10 cellular contexts compared by ENCODE assay signal in genomic region chr17:40309938-40310510, GRCh38. TPM values are rescaled to one million over a fixed set of nuclear protein-coding genes. Genes with fewer than 3 reads are reported as not detected.
DNase-seq lines count a peak whose midpoint lies in the region; ATAC-seq and TF ChIP-seq lines count a peak whose summit lies in the region.
"Had no signal": no experiment of that assay in that cellular context is flagged by ENCODE, and none has a peak within 500 bp of the region (broad histone marks: within the 10 kb centered on the region; RNA-seq: fewer than 3 reads in every experiment).

No MANE protein-coding gene starts in this region.

- no peak overlapping the region for H3K27ac ChIP-seq in CD4-positive, CD25-positive, alpha-beta regulatory T cell (ENCODE audit: insufficient read depth, low read length, poor library complexity, severe bottlenecking)
- no peak overlapping the region for H3K27ac ChIP-seq in osteoblast (ENCODE audit: low read depth, low read length)

- H3K9me3 ChIP-seq in CD4-positive, CD25-positive, alpha-beta regulatory T cell (ENCODE audit: control insufficient read depth in 2 of 2, low read length in 2 of 2): no peaks in the 10 kb centered on the region
- H3K9me3 ChIP-seq in Loucy (ENCODE audit: insufficient read depth, low read depth, low read length) (no peaks in the 10 kb centered on the region), endocrine pancreas (ENCODE audit: control insufficient read depth, low read length) (no peaks in the 10 kb centered on the region), osteoblast (ENCODE audit: low read depth, low read length) (no peaks in the 10 kb centered on the region)
- H3K9me3 ChIP-seq: pancreas had no signal

- no peaks in the 10 kb centered on the region for H3K27me3 ChIP-seq in CD4-positive, CD25-positive, alpha-beta regulatory T cell (ENCODE audit: control insufficient read depth, insufficient read depth, low read length)
- H3K27me3 ChIP-seq in Loucy (ENCODE audit: insufficient read depth, low read length, poor library complexity, severe bottlenecking): no peaks in the 10 kb centered on the region
- no peaks in the 10 kb centered on the region for H3K27me3 ChIP-seq in endocrine pancreas (ENCODE audit: control insufficient read depth, insufficient read depth, low read length)
- no peaks in the 10 kb centered on the region for H3K27me3 ChIP-seq in osteoblast (ENCODE audit: insufficient read depth, low read length)
- H3K27me3 ChIP-seq: pancreas had no signal

- H3K36me3 ChIP-seq in CD4-positive, CD25-positive, alpha-beta regulatory T cell (ENCODE audit: control insufficient read depth, insufficient read depth, low read length): no peaks in the 10 kb centered on the region
- H3K36me3 ChIP-seq in Loucy (ENCODE audit: insufficient read depth, low read length) (no peaks in the 10 kb centered on the region), endocrine pancreas (ENCODE audit: control insufficient read depth, insufficient read depth, low read length) (no peaks in the 10 kb centered on the region), osteoblast (ENCODE audit: insufficient read depth, low read length) (no peaks in the 10 kb centered on the region)
- H3K36me3 ChIP-seq: pancreas had no signal

- no peaks in the 10 kb centered on the region for H3K9me2 ChIP-seq in Loucy (replicated peaks; ENCODE audit: low read depth, low read length)

- H4K20me1 ChIP-seq in Loucy (ENCODE audit: insufficient read depth, low read length, poor library complexity, severe bottlenecking): no peaks in the 10 kb centered on the region
- H4K20me1 ChIP-seq in osteoblast (ENCODE audit: insufficient read depth, low read length): no peaks in the 10 kb centered on the region

- H3K27ac Mint-ChIP-seq in CD4-positive, CD25-positive, alpha-beta regulatory T cell: peak overlapping the region in 2 of 3 donors; percentile 23 to 33

- no peaks in the 10 kb centered on the region for H3K9me3 Mint-ChIP-seq in CD4-positive, CD25-positive, alpha-beta regulatory T cell

- no peak for DNase-seq in CD4-positive, CD25-positive, alpha-beta regulatory T cell
- DNase-seq in osteoblast (ENCODE audit: insufficient read length, low spot score, missing footprints) (peak; percentile 88), MV-4-11 (lab: John Stamatoyannopoulos, UW) (no peak), NCI-H526 (lab: John Stamatoyannopoulos, UW) (no peak)
- DNase-seq: NCI-H1105 treated with DMSO at 0.1 percent for 48 hours had no signal

- H3K79me2 ChIP-seq in Loucy (ENCODE audit: insufficient read depth, low read length) (peaks cover 6% of the 10 kb centered on the region; the same call in 1 of the 2 replicates), osteoblast (ENCODE audit: insufficient read depth, low read length) (no peaks in the 10 kb centered on the region)

- peak overlapping the region in 3 of 4 donors; percentile 7 to 57 (median 35) for H3K4me3 Mint-ChIP-seq in CD4-positive, CD25-positive, alpha-beta regulatory T cell

- H3K36me3 Mint-ChIP-seq in CD4-positive, CD25-positive, alpha-beta regulatory T cell: no peaks in the 10 kb centered on the region

- H3K4me1 Mint-ChIP-seq in CD4-positive, CD25-positive, alpha-beta regulatory T cell: peaks cover 5 to 29% (median 25%) of the 10 kb centered on the region in 4 donors

- no peaks in the 10 kb centered on the region for H3K27me3 Mint-ChIP-seq in CD4-positive, CD25-positive, alpha-beta regulatory T cell

- no peak overlapping the region for H3K4me3 ChIP-seq in CD4-positive, CD25-positive, alpha-beta regulatory T cell (ENCODE audit: low read depth, low read length)
- peak overlapping the region; percentile 62 for H3K4me3 ChIP-seq in Loucy (ENCODE audit: low read length, poor library complexity, severe bottlenecking)
- peak overlapping the region; percentile 67 for H3K4me3 ChIP-seq in endocrine pancreas (ENCODE audit: control insufficient read depth, insufficient read depth, low read length)
- H3K4me3 ChIP-seq in osteoblast (ENCODE audit: insufficient read depth, low read length): no peak overlapping the region

- H2AFZ ChIP-seq in Loucy (ENCODE audit: low read length) (no peak overlapping the region), osteoblast (ENCODE audit: low read length) (no peak overlapping the region)

- H3K4me2 ChIP-seq in Loucy (ENCODE audit: low read depth, low read length, poor library complexity, severe bottlenecking) (peak overlapping the region; percentile 77), osteoblast (ENCODE audit: insufficient read depth, low read length) (no peak overlapping the region)

- H3K4me1 ChIP-seq in CD4-positive, CD25-positive, alpha-beta regulatory T cell (ENCODE audit: control insufficient read depth, insufficient read depth, low read length, poor library complexity, severe bottlenecking): peaks cover 48% of the 10 kb centered on the region
- H3K4me1 ChIP-seq in Loucy (ENCODE audit: insufficient read depth, low read length, poor library complexity, severe bottlenecking): peaks cover 85% of the 10 kb centered on the region
- H3K4me1 ChIP-seq in endocrine pancreas (ENCODE audit: control insufficient read depth, insufficient read depth, low read length): no peaks in the 10 kb centered on the region
- H3K4me1 ChIP-seq in osteoblast (ENCODE audit: insufficient read depth, low read length): peaks cover 70% of the 10 kb centered on the region

- H3K9ac ChIP-seq in Loucy (ENCODE audit: low read depth, low read length, poor library complexity, severe bottlenecking) (peak overlapping the region; percentile 76), endocrine pancreas (ENCODE audit: control insufficient read depth, insufficient read depth, low read length) (peak overlapping the region; percentile 26)

- H3F3A ChIP-seq in Loucy (ENCODE audit: low read depth): peaks cover 8% of the 10 kb centered on the region

- ATAC-seq in CD4-positive, CD25-positive, alpha-beta regulatory T cell (ENCODE audit: low read depth in 2 of 2): no peak
- ATAC-seq in GM18511 (IDR thresholded peaks at IDR 0.05; ENCODE audit: unreplicated experiment) (no peak), GM21619 (IDR thresholded peaks at IDR 0.05; ENCODE audit: unreplicated experiment) (no peak)

- TF ChIP-seq CTCF in Loucy (conservative IDR thresholded peaks at IDR 0.05; ENCODE audit: low read length): no peak
- TF ChIP-seq CTCF in osteoblast (IDR thresholded peaks at IDR 0.05; ENCODE audit: extremely low read depth, low read depth, low read length): no peak

RNA-seq across cellular contexts. Expression of gene RARA, which starts 1.0 kb away (rescaled TPM):
- 126 TPM for total RNA-seq in CD4-positive, CD25-positive, alpha-beta regulatory T cell
- 10 to 100 TPM in 3 of 4 donors, 1 to 10 TPM in 1; 7.3 to 14.5 (median 12.6) TPM for polyA plus RNA-seq in CD4-positive, CD25-positive, alpha-beta regulatory T cell
- 31.1 and 32.4 TPM in 2 replicates for total RNA-seq in osteoblast

RNA-seq across cellular contexts. Expression of gene CDC6, which starts 22.3 kb away (rescaled TPM):
- 5.7 TPM for total RNA-seq in CD4-positive, CD25-positive, alpha-beta regulatory T cell
- 1 to 10 TPM in 2 of 4 donors, under 1 TPM in 1, not detected in 1; 0.59 to 1.7 (median 1.1) TPM for polyA plus RNA-seq in CD4-positive, CD25-positive, alpha-beta regulatory T cell
- 5.1 and 8.3 TPM in 2 replicates for total RNA-seq in osteoblast

RNA-seq across cellular contexts. Expression of gene GJD3, which starts 54.5 kb away (rescaled TPM):
- total RNA-seq in CD4-positive, CD25-positive, alpha-beta regulatory T cell: not detected
- polyA plus RNA-seq in CD4-positive, CD25-positive, alpha-beta regulatory T cell: not detected
- total RNA-seq in osteoblast: 1.8 and 2.7 TPM in 2 replicates

Comparison
In these comparisons a context has a peak if more than half of its experiments do, and no peak if none do; other contexts are left out.
1. H3K4me3 ChIP-seq: peak in Loucy (single experiment) and endocrine pancreas (single experiment); none in CD4-positive, CD25-positive, alpha-beta regulatory T cell (single experiment) and osteoblast (single experiment).